Comparison of ENCODE assay signal across 17 cellular contexts in the genomic region with DNA sequence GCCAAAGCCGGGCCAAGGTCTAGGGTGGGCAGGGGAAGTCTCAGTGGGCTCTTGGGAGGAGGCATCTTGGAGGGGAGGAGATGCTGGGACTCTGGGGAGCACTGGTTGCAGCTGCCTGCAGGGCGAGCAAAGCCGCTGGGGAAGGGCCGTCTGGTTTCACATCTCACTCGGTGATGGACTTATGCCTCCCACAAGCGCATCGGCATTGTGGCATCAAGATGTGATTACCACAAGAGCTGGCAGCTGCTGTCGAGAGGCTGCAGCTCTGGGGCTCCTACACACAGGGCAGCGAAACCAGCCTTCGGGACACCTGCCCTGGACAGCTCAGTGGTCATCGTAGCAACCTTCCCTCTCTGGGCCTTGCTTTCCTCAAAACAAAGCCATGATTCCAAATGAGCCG. TPM values are rescaled to one million over a fixed set of nuclear protein-coding genes. Genes with fewer than 3 reads are reported as not detected.
DNase-seq lines count a peak whose midpoint lies in the region; ATAC-seq, FAIRE-seq and TF ChIP-seq lines count a peak whose summit lies in the region.
"Had no signal": no experiment of that assay in that cellular context is flagged by ENCODE, and none has a peak within 500 bp of the region (broad histone marks: within the 10 kb centered on the region; RNA-seq: fewer than 3 reads in every experiment).

No MANE protein-coding gene starts in this region.

- in situ Hi-C loops in mammary epithelial cell (cut with MboI; ENCODE audit: low sequenced_read_pairs in 2 of 2): loop anchor here in 1 of 2 donors (25.0 kb wide), 1 partner anchor 111 kb away; the partner anchor contains the start of gene NATD1

- WGBS in mammary epithelial cell (ENCODE audit: low coverage, missing lambda C conversion rate): 89% methylated on average over 11 of the region's 12 CpGs

- intact Hi-C loops in MCF 10A (cut with micrococcal nuclease): no loop called here
- intact Hi-C loops in mammary epithelial cell (cut with micrococcal nuclease): loop anchor here (10.0 kb wide), 1 partner anchor 72 kb away; no protein-coding TSS in a partner anchor
- intact Hi-C loops in kidney (cut with DNase I): no loop called here
- intact Hi-C loops in ascending aorta (cut with DNase I): loop anchor here (10.0 kb wide), 1 partner anchor 48 kb away; no protein-coding TSS in a partner anchor

- H3K79me2 ChIP-seq in mammary epithelial cell (ENCODE audit: insufficient read depth, low read length): no peaks in the 10 kb centered on the region

- POLR2A ChIA-PET in MCF 10A (lab: Yijun Ruan, JAX): no interaction called here

- H3K27ac ChIP-seq in mammary epithelial cell (ENCODE audit: insufficient read depth, low read depth, low read length): no peak overlapping the region
- no peak overlapping the region for H3K27ac ChIP-seq in kidney (ENCODE audit: low read depth in 2 of 2, low read length in 2 of 2)
- no peak overlapping the region for H3K27ac ChIP-seq in ascending aorta
- H3K27ac ChIP-seq: PC-9, SK-N-MC had no signal

- H3K9me3 ChIP-seq in mammary epithelial cell (replicated peaks; ENCODE audit: insufficient read depth, low read length) (no peaks in the 10 kb centered on the region), kidney (ENCODE audit: control insufficient read depth in 1 of 2, low read length in 2 of 2) (no peaks in the 10 kb centered on the region), ascending aorta (no peaks in the 10 kb centered on the region)

- H3K27me3 ChIP-seq in mammary epithelial cell (ENCODE audit: insufficient read depth, low read length) (peaks cover 20% of the 10 kb centered on the region), ascending aorta (no peaks in the 10 kb centered on the region)

- BruUV-seq in MCF 10A (replicated peaks; lab: Mats Ljungman, UMichigan) (no TSS peak), mammary epithelial cell (replicated peaks; lab: Mats Ljungman, UMichigan) (no TSS peak)

- DNase-seq in MCF 10A (ENCODE audit: unreplicated experiment): no peak
- DNase-seq in mammary epithelial cell: no peak
- DNase-seq in NB4 (ENCODE audit: low read depth): peak; percentile 84
- DNase-seq in kidney: peak; percentile 46
- no peak for DNase-seq in stimulated activated naive B cell treated with anti-CD40 and anti-IgM and Interleukin-4, amounts not matched to agents 10 μg/mL and 1 μg/mL and 100 μg/mL, for 72 hours
- no peak for DNase-seq in GM12892 (ENCODE audit: insufficient read length)
- DNase-seq in ascending aorta (ENCODE audit: low spot score in 2 of 2): no peak
- DNase-seq: COR-L47, GOT3, NCI-H1105, NCI-H1694, NCI-H345, NCI-H69, PC-9 had no signal

- no peak overlapping the region for H2AFZ ChIP-seq in mammary epithelial cell (ENCODE audit: low read depth, low read length)
- H2AFZ ChIP-seq: PC-9 had no signal

- H3K4me3 ChIP-seq in mammary epithelial cell (replicated peaks in 1 of 3; ENCODE audit: insufficient read depth in 1 of 3, low read depth in 2 of 3, low read length in 3 of 3) (no peak overlapping the region), NB4 (ENCODE audit: low read depth, low read length) (no peak overlapping the region), kidney (ENCODE audit: low read length in 2 of 2) (no peak overlapping the region), ascending aorta (no peak overlapping the region)
- H3K4me3 ChIP-seq: K562, PC-9, SK-N-MC had no signal

- H3K4me1 Mint-ChIP-seq in MCF 10A (ENCODE audit: insufficient read depth, unreplicated experiment): peaks cover 6% of the 10 kb centered on the region
- H3K4me1 Mint-ChIP-seq in stimulated activated naive B cell treated with anti-CD40 and anti-IgM and Interleukin-4, amounts not matched to agents 10 μg/mL and 1 μg/mL and 100 μg/mL, for 72 hours: peaks cover 43 to 73% of the 10 kb centered on the region in 2 donors

- peak; percentile 55 to 57 for ATAC-seq in stimulated activated naive B cell treated with anti-CD40 and anti-IgM and Interleukin-4, amounts not matched to agents 10 μg/mL and 1 μg/mL and 100 μg/mL, for 72 hours (replicated peaks)
- no peak for ATAC-seq in HG03159 (IDR thresholded peaks at IDR 0.05; ENCODE audit: unreplicated experiment)
- ATAC-seq: K562 had no signal

- no peak for TF ChIP-seq CTCF in MCF 10A (IDR thresholded peaks at IDR 0.05; ENCODE audit: unreplicated experiment)
- no peak for TF ChIP-seq CTCF in mammary epithelial cell (conservative IDR thresholded peaks at IDR 0.05 in 1 of 2, IDR thresholded peaks at IDR 0.05 in 1 of 2; ENCODE audit: extremely low read depth in 1 of 2, insufficient read depth in 1 of 2, low read depth in 1 of 2, low read length in 2 of 2)
- TF ChIP-seq CTCF in NB4 (IDR thresholded peaks at IDR 0.05; ENCODE audit: low read depth, low read length): no peak
- TF ChIP-seq CTCF in kidney (IDR thresholded peaks at IDR 0.05; ENCODE audit: borderline replicate concordance, extremely low read depth, insufficient read depth): no peak
- TF ChIP-seq CTCF in ascending aorta (IDR thresholded peaks at IDR 0.05): no peak

- H3K9me3 Mint-ChIP-seq in MCF 10A (ENCODE audit: unreplicated experiment): no peaks in the 10 kb centered on the region
- H3K9me3 Mint-ChIP-seq in stimulated activated naive B cell treated with anti-CD40 and anti-IgM and Interleukin-4, amounts not matched to agents 10 μg/mL and 1 μg/mL and 100 μg/mL, for 72 hours: no peaks in the 10 kb centered on the region

- FAIRE-seq in kidney (lab: Jason Lieb, UNC): no peak
- FAIRE-seq in GM12892 (lab: Jason Lieb, UNC): no peak
- FAIRE-seq: K562 had no signal

- peak overlapping the region; percentile 27 for H3K27ac Mint-ChIP-seq in MCF 10A (ENCODE audit: low read depth, unreplicated experiment)
- H3K27ac Mint-ChIP-seq in stimulated activated naive B cell treated with anti-CD40 and anti-IgM and Interleukin-4, amounts not matched to agents 10 μg/mL and 1 μg/mL and 100 μg/mL, for 72 hours: no peak overlapping the region

- CTCF ChIA-PET in MCF 10A (lab: Yijun Ruan, JAX): interaction anchor here (0.7 kb wide), 1 partner anchor 21 kb away, joined by 4 read pairs; no protein-coding TSS in a partner anchor
- CTCF ChIA-PET in mammary epithelial cell (lab: Charles Lee; ENCODE audit: low non-redundant PET): no interaction called here

- TF ChIP-seq POLR2A in NB4 (IDR thresholded peaks at IDR 0.05; ENCODE audit: extremely low read depth, insufficient read length) (no peak), GM12892 (IDR thresholded peaks at IDR 0.05; ENCODE audit: low read depth, low read length) (no peak)

- H3K4me3 Mint-ChIP-seq in MCF 10A (ENCODE audit: unreplicated experiment): no peak overlapping the region
- H3K4me3 Mint-ChIP-seq in stimulated activated naive B cell treated with anti-CD40 and anti-IgM and Interleukin-4, amounts not matched to agents 10 μg/mL and 1 μg/mL and 100 μg/mL, for 72 hours: no peak overlapping the region

- no peak overlapping the region for H3K9ac ChIP-seq in mammary epithelial cell (ENCODE audit: insufficient read depth, low read length)
- no peak overlapping the region for H3K9ac ChIP-seq in kidney (ENCODE audit: low read length in 2 of 2)

- H4K20me1 ChIP-seq in mammary epithelial cell (ENCODE audit: insufficient read depth, low read length): no peaks in the 10 kb centered on the region

- no peaks in the 10 kb centered on the region for H3K27me3 Mint-ChIP-seq in MCF 10A (ENCODE audit: insufficient read depth, unreplicated experiment)
- peaks cover 49 to 74% of the 10 kb centered on the region in 2 donors for H3K27me3 Mint-ChIP-seq in stimulated activated naive B cell treated with anti-CD40 and anti-IgM and Interleukin-4, amounts not matched to agents 10 μg/mL and 1 μg/mL and 100 μg/mL, for 72 hours

- H3K36me3 Mint-ChIP-seq in MCF 10A (ENCODE audit: insufficient read depth, unreplicated experiment): no peaks in the 10 kb centered on the region
- no peaks in the 10 kb centered on the region for H3K36me3 Mint-ChIP-seq in stimulated activated naive B cell treated with anti-CD40 and anti-IgM and Interleukin-4, amounts not matched to agents 10 μg/mL and 1 μg/mL and 100 μg/mL, for 72 hours

- H3K4me1 ChIP-seq in mammary epithelial cell (ENCODE audit: insufficient read depth, low read length) (peaks cover 15% of the 10 kb centered on the region), kidney (ENCODE audit: control insufficient read depth in 1 of 2, insufficient read depth in 1 of 2, low read depth in 1 of 2, low read length in 2 of 2) (peaks cover 0 to 5% of the 10 kb centered on the region in 2 donors), ascending aorta (peaks cover 4 to 10% of the 10 kb centered on the region in 2 donors)

- dilution Hi-C loops in mammary epithelial cell (cut with HindIII; ENCODE audit: low sequenced_read_pairs): no loop called here

- H3K4me2 ChIP-seq in mammary epithelial cell (ENCODE audit: insufficient read depth, low read depth, low read length): no peak overlapping the region
- H3K4me2 ChIP-seq: PC-9 had no signal

- H3K36me3 ChIP-seq in mammary epithelial cell (ENCODE audit: insufficient read depth, low read length): no peaks in the 10 kb centered on the region
- H3K36me3 ChIP-seq in kidney (ENCODE audit: control insufficient read depth in 1 of 2, insufficient read depth in 2 of 2, low read length in 2 of 2): no peaks in the 10 kb centered on the region
- no peaks in the 10 kb centered on the region for H3K36me3 ChIP-seq in ascending aorta

RNA-seq across cellular contexts. Expression of gene KCNJ12, which starts 3.1 kb away (rescaled TPM):
- total RNA-seq in MCF 10A (2022): 0.05 TPM in 1 of 2 replicates, not detected in the other
- not detected for total RNA-seq in mammary epithelial cell
- polyA plus RNA-seq in mammary epithelial cell: 0.11 TPM
- not detected for polyA minus RNA-seq in mammary epithelial cell
- total RNA-seq in kidney: 3.1 TPM
- polyA plus RNA-seq in kidney (ENCODE audit: insufficient read depth, low read depth, low replicate concordance): 3.4 TPM
- polyA plus RNA-seq in GM12892 (2012; ENCODE audit: missing spikeins): not detected
- 13.2 TPM for total RNA-seq in ascending aorta
- polyA plus RNA-seq: K562 had no signal

Comparison
In these comparisons a context has a peak if more than half of its experiments do, and no peak if none do; other contexts are left out.
1. intact Hi-C loops: an anchor here in mammary epithelial cell (10.0 kb wide) and ascending aorta (10.0 kb wide); none called in MCF 10A and kidney.
2. DNase-seq: peak in NB4 (single experiment) and kidney (single experiment); none in MCF 10A (single experiment), mammary epithelial cell (single experiment), stimulated activated naive B cell treated with anti-CD40 and anti-IgM and Interleukin-4, amounts not matched to agents 10 μg/mL and 1 μg/mL and 100 μg/mL, for 72 hours (single experiment), GM12892 (single experiment) and ascending aorta (0 of 2).